ENCODE assay signal across 21 cellular contexts in the genomic region with DNA sequence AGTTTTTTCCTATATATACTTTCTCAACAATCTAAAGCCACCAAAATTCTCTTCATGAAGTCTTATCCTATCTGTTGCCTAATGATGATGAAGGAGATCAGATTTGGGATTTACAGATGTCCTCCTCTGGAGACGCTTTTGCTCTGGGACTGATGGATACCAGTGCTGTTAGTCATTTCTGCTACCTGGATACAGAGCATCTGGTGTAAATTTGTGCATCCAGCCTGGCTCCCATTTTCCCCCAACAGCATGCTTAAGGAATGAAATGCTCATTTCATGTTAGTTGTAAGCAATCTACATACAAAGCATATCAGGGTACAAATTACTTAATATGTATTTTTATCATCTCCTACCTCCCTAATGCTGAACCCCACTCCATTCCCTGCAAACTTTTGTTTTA.
"Had no signal": no experiment of that assay in that cellular context is flagged by ENCODE, and none has a peak within 500 bp of the region (broad histone marks: within the 10 kb centered on the region; RNA-seq: fewer than 3 reads in every experiment).

No MANE protein-coding gene starts in this region.

- H3K4me2 ChIP-seq: hepatocyte had no signal

- ATAC-seq: activated naive CD8-positive, alpha-beta T cell treated with anti-CD3 and anti-CD28 coated beads, Interleukin-2, amount 50 U/mL, for 24 hours; body of pancreas; gastrocnemius medialis; left ventricle myocardium superior; mucosa of descending colon; right lobe of liver; stimulated activated naive CD8-positive, alpha-beta T cell treated with anti-CD3 and anti-CD28 coated beads, Interleukin-15, Interleukin-2, amounts not matched to agents 100 U/mL and 50 U/mL, for 24 hours had no signal

- H3K4me3 ChIP-seq: body of pancreas, esophagus squamous epithelium, gastrocnemius medialis, hepatocyte, mucosa of descending colon, right lobe of liver, testis, transverse colon had no signal

- H3K36me3 ChIP-seq: right lobe of liver had no signal

- H3K79me2 ChIP-seq: hepatocyte had no signal

- H3K27ac ChIP-seq: body of pancreas, epithelial cell of prostate, esophagus squamous epithelium, gastrocnemius medialis, hepatocyte, right lobe of liver, testis, transverse colon had no signal

- H3K27me3 ChIP-seq: body of pancreas, esophagus squamous epithelium, gastrocnemius medialis, hepatocyte, right lobe of liver, testis, transverse colon had no signal

- H2AFZ ChIP-seq: hepatocyte had no signal

- H3K9me3 ChIP-seq: body of pancreas, esophagus squamous epithelium, gastrocnemius medialis, mucosa of descending colon, right lobe of liver, testis, transverse colon had no signal

- DNase-seq: activated B cell treated with CpG ODN at 0.5 μM for 24 hours; activated CD4-positive, alpha-beta T cell treated with anti-CD3 and anti-CD28 coated beads, Interleukin-2, amount 50 U/mL, for 48 hours; activated CD8-positive, alpha-beta memory T cell treated with anti-CD3 and anti-CD28 coated beads for 24 hours; activated effector memory CD4-positive, alpha-beta T cell treated with Interleukin-2 at 50 U/mL for 16 hours; activated naive CD4-positive, alpha-beta T cell treated with Interleukin-2 at 50 U/mL for 16 hours; activated naive CD8-positive, alpha-beta T cell treated with anti-CD3 and anti-CD28 coated beads, Interleukin-2, amount 50 U/mL, for 24 hours; body of pancreas; dermis blood vessel endothelial cell; effector CD4-positive, alpha-beta T cell; esophagus squamous epithelium; gastrocnemius medialis; islet precursor cell; left ventricle myocardium superior; mucosa of descending colon; right lobe of liver; stimulated activated CD4-positive, alpha-beta T cell treated with anti-CD3 and anti-CD28 coated beads, Interleukin-4, amount 100 ng/mL, for 1 hour; stimulated activated naive CD8-positive, alpha-beta T cell treated with anti-CD3 and anti-CD28 coated beads, Interleukin-15, Interleukin-2, amounts not matched to agents 100 U/mL and 50 U/mL, for 24 hours; testis; transverse colon had no signal

- H3K4me1 ChIP-seq: testis had no signal
